Comparison of ENCODE assay signal across 17 cellular contexts in genomic region chr18:6616981-6617380, GRCh38.
"Had no signal": no experiment of that assay in that cellular context is flagged by ENCODE, and none has a peak within 500 bp of the region (broad histone marks: within the 10 kb centered on the region; RNA-seq: fewer than 3 reads in every experiment).

No MANE protein-coding gene starts in this region.

- H3K4me3 ChIP-seq: smooth muscle cell, tibial nerve, upper lobe of right lung, vagina had no signal

- H3K27ac Mint-ChIP-seq: naive thymus-derived CD4-positive, alpha-beta T cell; nephron progenitor cell; stimulated activated effector memory CD8-positive, alpha-beta T cell treated with anti-CD3 and anti-CD28 coated beads, Interleukin-12 subunit alpha, Interleukin-12 subunit beta, amount 100 ng/mL, for 72 hours had no signal

- H3K36me3 ChIP-seq: tibial nerve, upper lobe of right lung, vagina had no signal

- H3K4me1 Mint-ChIP-seq: naive thymus-derived CD4-positive, alpha-beta T cell; stimulated activated effector memory CD8-positive, alpha-beta T cell treated with anti-CD3 and anti-CD28 coated beads, Interleukin-12 subunit alpha, Interleukin-12 subunit beta, amount 100 ng/mL, for 72 hours had no signal

- DNase-seq: effector memory CD4-positive, alpha-beta T cell; foreskin keratinocyte; left colon; left ventricle myocardium superior; mesendoderm; naive thymus-derived CD4-positive, alpha-beta T cell; nephron progenitor cell; right cardiac atrium; stimulated activated CD4-positive, alpha-beta T cell treated with anti-CD3 and anti-CD28 coated beads, Interleukin-4, amount 100 ng/mL, for 1 hour; stimulated activated CD8-positive, alpha-beta memory T cell treated with anti-CD3 and anti-CD28 coated beads, Interleukin-4, amount 100 ng/mL, for 48 hours; stimulated activated naive CD8-positive, alpha-beta T cell treated with anti-CD3 and anti-CD28 coated beads, Interleukin-15, Interleukin-2, amounts not matched to agents 100 U/mL and 50 U/mL, for 24 hours; upper lobe of right lung had no signal

- ATAC-seq: esophagus mucosa; foreskin keratinocyte; left colon; left ventricle myocardium superior; naive thymus-derived CD4-positive, alpha-beta T cell; right cardiac atrium; stimulated activated effector memory CD8-positive, alpha-beta T cell treated with anti-CD3 and anti-CD28 coated beads, Interleukin-12 subunit alpha, Interleukin-12 subunit beta, amount 100 ng/mL, for 72 hours; stimulated activated naive CD8-positive, alpha-beta T cell treated with anti-CD3 and anti-CD28 coated beads, Interleukin-15, Interleukin-2, amounts not matched to agents 100 U/mL and 50 U/mL, for 24 hours; upper lobe of right lung had no signal

- H3K27me3 ChIP-seq: tibial nerve, upper lobe of right lung, vagina had no signal

- H3K4me3 Mint-ChIP-seq: naive thymus-derived CD4-positive, alpha-beta T cell; nephron progenitor cell; stimulated activated effector memory CD8-positive, alpha-beta T cell treated with anti-CD3 and anti-CD28 coated beads, Interleukin-12 subunit alpha, Interleukin-12 subunit beta, amount 100 ng/mL, for 72 hours had no signal

- H3K36me3 Mint-ChIP-seq: stimulated activated effector memory CD8-positive, alpha-beta T cell treated with anti-CD3 and anti-CD28 coated beads, Interleukin-12 subunit alpha, Interleukin-12 subunit beta, amount 100 ng/mL, for 72 hours had no signal

- H3K27ac ChIP-seq: foreskin keratinocyte, tibial nerve, upper lobe of right lung, vagina had no signal

- H3K4me2 ChIP-seq: smooth muscle cell had no signal

- H3K4me1 ChIP-seq: tibial nerve, upper lobe of right lung, vagina had no signal

- H3K9me3 ChIP-seq: tibial nerve, upper lobe of right lung, vagina had no signal
